In the genomic region with DNA sequence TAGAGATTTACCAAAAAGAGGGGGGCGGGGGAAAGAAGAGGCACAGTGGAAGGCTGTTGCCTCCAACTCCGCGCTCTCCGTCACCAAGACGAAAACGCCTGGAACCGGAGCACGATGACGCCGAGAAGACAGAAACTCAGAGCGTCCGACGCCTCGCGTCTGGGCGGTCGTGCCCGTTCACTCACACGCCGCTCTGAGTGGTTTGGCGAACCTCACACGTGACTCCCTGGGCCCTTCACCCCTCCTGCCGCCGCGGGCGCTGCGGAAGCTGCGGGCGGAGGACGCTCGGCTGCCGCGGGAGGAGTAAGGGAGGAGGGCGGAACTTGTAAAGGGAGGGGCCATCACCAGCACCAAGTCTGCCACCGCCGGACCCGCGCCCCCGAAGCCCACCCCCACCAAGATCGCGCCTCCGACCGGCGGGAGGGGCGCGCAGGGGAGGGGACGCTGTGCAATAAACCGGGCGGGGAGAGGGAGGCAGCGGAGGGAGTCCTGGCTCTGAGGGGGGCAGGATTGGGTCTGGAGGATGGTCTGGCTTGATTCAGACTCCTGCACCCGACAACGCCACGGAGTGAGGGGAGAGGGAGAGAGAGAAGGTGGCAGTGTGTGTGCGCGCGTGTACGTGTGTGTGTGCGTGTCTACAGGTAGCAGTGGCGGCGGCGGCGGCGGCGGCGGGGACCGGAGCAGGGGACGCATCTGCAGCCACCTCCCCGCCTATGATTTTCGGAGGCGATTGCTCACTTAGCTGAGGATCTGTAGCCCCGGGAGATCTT, we compare ENCODE assay signal across 8 cellular contexts. TPM values are rescaled to one million over a fixed set of nuclear protein-coding genes. Genes with fewer than 3 reads are reported as not detected.
DNase-seq lines count a peak whose midpoint lies in the region; ATAC-seq and TF ChIP-seq lines count a peak whose summit lies in the region.

No MANE protein-coding gene starts in this region.

- H3K9me3 Mint-ChIP-seq in brain: no peaks in the 10 kb centered on the region

- H3K36me3 Mint-ChIP-seq in brain: no peaks in the 10 kb centered on the region

- CTCF ChIA-PET in GM10248 (lab: Yijun Ruan, JAX): no interaction called here

- H3K27ac Mint-ChIP-seq in brain: peak overlapping the region; percentile 91 to 98 (median 97)

- H3K27me3 Mint-ChIP-seq in brain: peaks cover 28% of the 10 kb centered on the region

- peak overlapping the region; percentile 43 for H3K9ac ChIP-seq in Loucy (ENCODE audit: low read depth, low read length, poor library complexity, severe bottlenecking)

- WGBS in hepatocyte (ENCODE audit: low lambda C conversion rate, missing lambda C conversion rate): 2% methylated on average over 37 of the region's 71 CpGs
- WGBS in prostate gland: under 1% methylated on average over 57 of the region's 71 CpGs

- POLR2A ChIA-PET in GM10248 (lab: Yijun Ruan, JAX): no interaction called here

- peak overlapping the region; percentile 92 to 99 (median 96) for H3K4me3 Mint-ChIP-seq in brain

- H3K79me2 ChIP-seq in Loucy (ENCODE audit: insufficient read depth, low read length) (no peaks in the 10 kb centered on the region), hepatocyte (no peaks in the 10 kb centered on the region)

- no peak for ATAC-seq in GM18873 (IDR thresholded peaks at IDR 0.05; ENCODE audit: low FRiP score, unreplicated experiment)

- H3K36me3 ChIP-seq in Loucy (ENCODE audit: insufficient read depth, low read length) (no peaks in the 10 kb centered on the region), hepatocyte (replicated peaks; ENCODE audit: insufficient read depth, low read depth) (no peaks in the 10 kb centered on the region), prostate gland (no peaks in the 10 kb centered on the region)

- H4K20me1 ChIP-seq in Loucy (ENCODE audit: insufficient read depth, low read length, poor library complexity, severe bottlenecking): no peaks in the 10 kb centered on the region
- H4K20me1 ChIP-seq in hepatocyte (ENCODE audit: insufficient read depth, poor library complexity, severe bottlenecking): no peaks in the 10 kb centered on the region

- H3K4me3 ChIP-seq in Loucy (ENCODE audit: low read length, poor library complexity, severe bottlenecking) (peak overlapping the region; percentile 61), hepatocyte (peak overlapping the region; percentile 76), prostate gland (peak overlapping the region; percentile 54 to 73)

- intact Hi-C loops in prostate gland (cut with DNase I): no loop called here

- no peak for TF ChIP-seq CTCF in GM10248 (IDR thresholded peaks at IDR 0.05; ENCODE audit: control extremely low read depth, extremely low read depth, low read depth, missing control alignments)
- no peak for TF ChIP-seq CTCF in Loucy (conservative IDR thresholded peaks at IDR 0.05; ENCODE audit: low read length)
- TF ChIP-seq CTCF in brain (conservative IDR thresholded peaks at IDR 0.05): no peak
- TF ChIP-seq CTCF in hepatocyte (IDR thresholded peaks at IDR 0.05; ENCODE audit: poor library complexity): no peak
- TF ChIP-seq CTCF in prostate gland (IDR thresholded peaks at IDR 0.05): peak in 2 of 4 experiments; percentile 16 to 29

- no peaks in the 10 kb centered on the region for H3F3A ChIP-seq in Loucy (ENCODE audit: low read depth)

- H3K27me3 ChIP-seq in Loucy (ENCODE audit: insufficient read depth, low read length, poor library complexity, severe bottlenecking) (no peaks in the 10 kb centered on the region), hepatocyte (peaks cover 44% of the 10 kb centered on the region), prostate gland (replicated peaks; ENCODE audit: insufficient read depth) (no peaks in the 10 kb centered on the region)

- H3K4me2 ChIP-seq in Loucy (ENCODE audit: low read depth, low read length, poor library complexity, severe bottlenecking): peak overlapping the region; percentile 73
- H3K4me2 ChIP-seq in hepatocyte: peak overlapping the region; percentile 92

- H3K9me3 ChIP-seq in Loucy (ENCODE audit: insufficient read depth, low read depth, low read length) (no peaks in the 10 kb centered on the region), hepatocyte (ENCODE audit: low read depth) (no peaks in the 10 kb centered on the region), prostate gland (no peaks in the 10 kb centered on the region)

- TF ChIP-seq POLR2A in prostate gland (IDR thresholded peaks at IDR 0.05): peak; percentile 60

- H3K4me1 Mint-ChIP-seq in brain: peaks cover 36% of the 10 kb centered on the region

- H3K9me2 ChIP-seq in Loucy (replicated peaks; ENCODE audit: low read depth, low read length) (no peaks in the 10 kb centered on the region), hepatocyte (replicated peaks; ENCODE audit: insufficient read depth) (no peaks in the 10 kb centered on the region)

- DNase-seq in GM10248 (ENCODE audit: extremely low spot score): peak; percentile 67
- peak; percentile 55 for DNase-seq in HCEC 1CT
- peak; percentile 94 to 95 for DNase-seq in SHP77 (lab: John Stamatoyannopoulos, UW)
- DNase-seq in hepatocyte (ENCODE audit: low spot score): peak; percentile 90
- peak; percentile 88 for DNase-seq in prostate gland (ENCODE audit: low spot score)

- H3K27ac ChIP-seq in hepatocyte: peak overlapping the region; percentile 55
- H3K27ac ChIP-seq in prostate gland: peak overlapping the region; percentile 87 to 90

- H3K4me1 ChIP-seq in Loucy (ENCODE audit: insufficient read depth, low read length, poor library complexity, severe bottlenecking) (no peaks in the 10 kb centered on the region), hepatocyte (ENCODE audit: insufficient read depth) (no peaks in the 10 kb centered on the region), prostate gland (replicated peaks) (no peaks in the 10 kb centered on the region)

- H2AFZ ChIP-seq in Loucy (ENCODE audit: low read length) (peak overlapping the region; percentile 67), hepatocyte (peak overlapping the region; percentile 57)

RNA-seq across cellular contexts. Expression of gene NLGN1, which starts 1.9 kb away (rescaled TPM):
- 6.3 TPM for polyA plus RNA-seq in brain (ENCODE audit: insufficient read depth, low read depth, low replicate concordance)
- 8.5 and 11.2 TPM in 2 replicates for total RNA-seq in hepatocyte
- polyA plus RNA-seq in hepatocyte: 2.0 and 5.1 TPM in 2 replicates
- 10 to 100 TPM in 1 of 2 donors, under 1 TPM in 1; 0.36 to 11.7 TPM for total RNA-seq in prostate gland
